ENCODE assay signal across 8 cellular contexts in the genomic region with DNA sequence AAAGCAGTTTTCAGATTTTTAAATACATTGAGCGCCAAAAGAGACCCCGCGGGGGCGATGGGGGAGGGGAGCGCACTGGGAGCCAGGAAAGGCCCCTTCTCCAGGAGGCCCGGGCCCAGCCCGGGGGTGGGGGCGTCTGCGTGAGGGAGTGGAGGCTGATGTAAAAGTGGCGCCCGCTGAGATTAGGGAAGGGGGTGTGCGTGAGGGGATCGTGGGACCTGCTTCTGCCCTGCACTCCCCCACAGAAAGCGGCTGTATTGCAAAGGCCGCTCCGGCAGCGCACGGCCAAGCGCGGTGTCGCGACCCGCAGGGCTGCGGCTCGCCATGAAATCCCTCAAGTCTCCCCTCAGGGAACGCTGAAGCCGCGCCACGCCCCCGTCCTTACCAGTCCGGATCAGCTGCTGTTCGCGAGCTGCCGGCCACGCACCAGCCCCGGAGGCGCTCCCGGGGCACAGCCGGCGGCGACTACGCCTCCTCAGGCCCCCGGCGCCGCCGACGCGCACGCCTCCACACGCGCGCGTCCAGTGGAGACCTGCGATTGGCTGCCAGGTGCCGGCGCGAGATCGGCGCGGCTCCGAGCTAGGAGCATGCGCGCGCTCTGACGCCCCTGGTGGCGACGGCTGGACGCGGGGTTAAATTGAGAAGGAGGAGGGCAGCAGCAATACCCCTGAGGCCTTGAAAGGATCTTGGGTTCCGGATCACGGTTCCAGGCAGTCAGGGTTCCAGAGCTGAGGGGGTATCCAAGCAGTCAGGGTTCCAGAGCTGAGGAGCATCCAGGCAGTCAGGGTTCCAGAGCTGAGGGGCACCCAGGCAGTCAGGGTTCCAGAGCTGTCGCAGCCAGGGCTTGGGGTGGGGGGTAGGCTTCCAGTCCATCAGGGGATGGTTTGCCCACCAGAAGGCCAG. TPM values are rescaled to one million over a fixed set of nuclear protein-coding genes. Genes with fewer than 3 reads are reported as not detected.
A peak's percentile ranks its signal among the peaks of the same experiment; 100 is the strongest.
DNase-seq lines count a peak whose midpoint lies in the region; ATAC-seq and TF ChIP-seq lines count a peak whose summit lies in the region.

TSS of gene ZNF280B (minus strand) at position 469 of the 903 bp plus-strand sequence. CDS start 19,344 bp downstream, outside the sequence.

- H3K9me3 ChIP-seq in ectodermal cell (ENCODE audit: control insufficient read depth, low read length): no peaks in the 10 kb centered on the region

- H3K27ac ChIP-seq in 22Rv1: peak within 1 kb of the TSS; percentile 36; the same call in 1 of the 2 replicates
- no peak within 1 kb of the TSS for H3K27ac ChIP-seq in ectodermal cell (ENCODE audit: insufficient read depth, low read depth, low read length, poor library complexity, severe bottlenecking)

- H3K4me1 Mint-ChIP-seq in memory B cell: peaks cover 23% of the 10 kb centered on the region

- peaks cover 13% of the 10 kb centered on the region for H3K36me3 ChIP-seq in ectodermal cell (ENCODE audit: control insufficient read depth, insufficient read depth, low read length)

- H3K27me3 Mint-ChIP-seq in memory B cell: no peaks in the 10 kb centered on the region

- peaks cover 3% of the 10 kb centered on the region for H3K9me3 Mint-ChIP-seq in memory B cell

- peak within 1 kb of the TSS; percentile 6 for H3K27ac Mint-ChIP-seq in memory B cell

- 3% methylated on average over 72 of the region's 72 CpGs for WGBS in ectodermal cell, 2 experiments

- H3K4me3 Mint-ChIP-seq in memory B cell: peak within 1 kb of the TSS; percentile 88

- TF ChIP-seq CTCF in 22Rv1 (IDR thresholded peaks at IDR 0.05): peak; percentile 91

- no peaks in the 10 kb centered on the region for H3K4me1 ChIP-seq in ectodermal cell (ENCODE audit: control insufficient read depth, insufficient read depth, low read length)

- ATAC-seq in GM18511 (IDR thresholded peaks at IDR 0.05; ENCODE audit: unreplicated experiment) (peak; percentile 94), HG03066 (IDR thresholded peaks at IDR 0.05; ENCODE audit: low read depth, unreplicated experiment) (peak; percentile 78), memory B cell (ENCODE audit: low read depth) (peak; percentile 98)

- peaks cover 21% of the 10 kb centered on the region for H3K36me3 Mint-ChIP-seq in memory B cell

- peaks cover 14% of the 10 kb centered on the region for H3K27me3 ChIP-seq in ectodermal cell (ENCODE audit: control insufficient read depth, insufficient read depth, low read length, poor library complexity, severe bottlenecking)

- DNase-seq in NCI-H345 treated with DMSO at 0.1 percent for 48 hours (lab: John Stamatoyannopoulos, UW; ENCODE audit: unreplicated experiment) (peak; percentile 61), memory B cell (ENCODE audit: low spot score in 2 of 2) (peak; percentile 83 to 85)
- peak; percentile 68 to 72 for DNase-seq in activated CD4-positive, alpha-beta T cell treated with anti-CD3 and anti-CD28 coated beads, Interleukin-2, amount 50 U/mL, for 24 hours (ENCODE audit: low read depth in 1 of 2, low spot score in 1 of 2)
- DNase-seq in stimulated activated CD8-positive, alpha-beta memory T cell treated with anti-CD3 and anti-CD28 coated beads, Interleukin-12 subunit alpha, Interleukin-12 subunit beta, amount 100 ng/mL, for 24 hours (ENCODE audit: extremely low read depth): peak; percentile 47

- H3K4me3 ChIP-seq in ectodermal cell (ENCODE audit: insufficient read depth, low read depth, low read length): peak within 1 kb of the TSS; percentile 55

RNA-seq across cellular contexts. Expression of gene ZNF280B, which starts in this region (rescaled TPM):
- polyA plus RNA-seq in ectodermal cell (2013, experiment 1 of 4): 12.5 TPM
- 11.7 TPM for polyA plus RNA-seq in ectodermal cell (2013, experiment 2 of 4)
- 7.8 TPM for polyA plus RNA-seq in ectodermal cell (2013, experiment 3 of 4)
- 8.7 TPM for polyA plus RNA-seq in ectodermal cell (2013, experiment 4 of 4)
